ENCODE assay signal across 8 cellular contexts in genomic region chr1:176559474-176560390, GRCh38.
DNase-seq lines count a peak whose midpoint lies in the region; ATAC-seq, FAIRE-seq and TF ChIP-seq lines count a peak whose summit lies in the region.

No MANE protein-coding gene starts in this region.

- no peak overlapping the region for H2AFZ ChIP-seq in K562 (ENCODE audit: low read depth, low read length)

- no peaks in the 10 kb centered on the region for H3K9me3 Mint-ChIP-seq in stimulated activated naive B cell treated with anti-CD40 and anti-IgM and Interleukin-4, amounts not matched to agents 10 μg/mL and 1 μg/mL and 100 μg/mL, for 72 hours

- peak; percentile 76 for ATAC-seq in GM18909 (IDR thresholded peaks at IDR 0.05; ENCODE audit: poor library complexity, unreplicated experiment)
- ATAC-seq in HG03442 (IDR thresholded peaks at IDR 0.05; ENCODE audit: unreplicated experiment): peak; percentile 65
- peak; percentile 98 for ATAC-seq in K562
- peak; percentile 72 to 82 for ATAC-seq in stimulated activated naive B cell treated with anti-CD40 and anti-IgM and Interleukin-4, amounts not matched to agents 10 μg/mL and 1 μg/mL and 100 μg/mL, for 72 hours (replicated peaks)
- ATAC-seq in GM19397 (IDR thresholded peaks at IDR 0.05; ENCODE audit: unreplicated experiment): no peak

- H3K9me3 ChIP-seq in K562 (replicated peaks; ENCODE audit: control insufficient read depth, insufficient read depth, low read depth, low read length) (no peaks in the 10 kb centered on the region), iPS DF 6.9 (ENCODE audit: control insufficient read depth, insufficient read depth, low read length) (no peaks in the 10 kb centered on the region)

- no peak overlapping the region for H3K4me3 Mint-ChIP-seq in stimulated activated naive B cell treated with anti-CD40 and anti-IgM and Interleukin-4, amounts not matched to agents 10 μg/mL and 1 μg/mL and 100 μg/mL, for 72 hours

- no peaks in the 10 kb centered on the region for H3K36me3 Mint-ChIP-seq in stimulated activated naive B cell treated with anti-CD40 and anti-IgM and Interleukin-4, amounts not matched to agents 10 μg/mL and 1 μg/mL and 100 μg/mL, for 72 hours

- no peak overlapping the region for H3K9ac ChIP-seq in K562 (ENCODE audit: insufficient read depth in 1 of 2, low read depth in 2 of 2, low read length in 2 of 2)

- H3K27ac ChIP-seq in K562 (ENCODE audit: extremely low read depth, low read depth, low read length): no peak overlapping the region
- H3K27ac ChIP-seq in iPS DF 6.9 (ENCODE audit: low read length): no peak overlapping the region

- H3K4me1 ChIP-seq in K562 (replicated peaks in 1 of 2; ENCODE audit: control insufficient read depth in 2 of 2, insufficient read depth in 2 of 2, low read length in 2 of 2) (no peaks in the 10 kb centered on the region), iPS DF 6.9 (ENCODE audit: control insufficient read depth, insufficient read depth, low read length) (0 out of 2 replicates have a peak, but pooled peaks cover 1% of the 10 kb centered on the region)

- H3K4me3 ChIP-seq in K562 (no peak overlapping the region), iPS DF 6.9 (ENCODE audit: low read length) (no peak overlapping the region)

- H3K36me3 ChIP-seq in K562 (ENCODE audit: control insufficient read depth, insufficient read depth, low read length) (no peaks in the 10 kb centered on the region), iPS DF 6.9 (ENCODE audit: control insufficient read depth, insufficient read depth, low read length) (no peaks in the 10 kb centered on the region)

- intact Hi-C loops in K562 (cut with micrococcal nuclease): loop anchor here (1.0 to 2.0 kb wide), 6 partner anchors 132 to 390 kb away; no protein-coding TSS in a partner anchor

- DNase-seq in DMS 273 (lab: John Stamatoyannopoulos, UW; ENCODE audit: unreplicated experiment) (peak; percentile 91), NCI-H774 (lab: John Stamatoyannopoulos, UW) (peak; percentile 29), K562 (ENCODE audit: extremely low read depth in 1 of 4, low spot score in 3 of 4) (peak; percentile 82 to 84 (median 84)), iPS DF 6.9 (ENCODE audit: low read depth, low spot score) (peak; percentile 87)
- peak; percentile 13 for DNase-seq in stimulated activated naive B cell treated with anti-CD40 and anti-IgM and Interleukin-4, amounts not matched to agents 10 μg/mL and 1 μg/mL and 100 μg/mL, for 72 hours

- POLR2A ChIA-PET in K562 (lab: Yijun Ruan, JAX): interaction anchor here (1.5 kb wide), 1 partner anchor 320 kb away, joined by 4 read pairs; no protein-coding TSS in a partner anchor

- in situ Hi-C loops in K562 (cut with MboI): loop anchor here (5.0 to 25.0 kb wide), 2 partner anchors 323 to 1378 kb away; no protein-coding TSS in a partner anchor

- FAIRE-seq in K562 (lab: Jason Lieb, UNC): peak; percentile 90

- H3K79me2 ChIP-seq in K562 (ENCODE audit: control insufficient read depth, insufficient read depth, low read length): no peaks in the 10 kb centered on the region

- WGBS in K562 (ENCODE audit: insufficient coverage, low coverage, missing lambda C conversion rate): 3% methylated on average over 10 of the region's 10 CpGs
- no CpG with 5 or more reads among the region's 10 CpGs for WGBS in iPS DF 6.9 (ENCODE audit: insufficient coverage, insufficient read length)

- no peaks in the 10 kb centered on the region for H3K9me1 ChIP-seq in K562 (ENCODE audit: control insufficient read depth, insufficient read depth, low read length)

- TF ChIP-seq POLR2A in K562 (conservative IDR thresholded peaks at IDR 0.05): no peak

- peaks cover 5 to 18% of the 10 kb centered on the region in 2 experiments; a peak in 4 of 5 replicates for H3K27me3 ChIP-seq in K562 (ENCODE audit: control insufficient read depth in 2 of 2, insufficient read depth in 2 of 2, low read length in 2 of 2)
- H3K27me3 ChIP-seq in iPS DF 6.9 (ENCODE audit: control insufficient read depth, insufficient read depth, low read length): no peaks in the 10 kb centered on the region

- H3K27me3 Mint-ChIP-seq in stimulated activated naive B cell treated with anti-CD40 and anti-IgM and Interleukin-4, amounts not matched to agents 10 μg/mL and 1 μg/mL and 100 μg/mL, for 72 hours: peaks cover 12 to 36% of the 10 kb centered on the region in 2 donors

- H3K27ac Mint-ChIP-seq in stimulated activated naive B cell treated with anti-CD40 and anti-IgM and Interleukin-4, amounts not matched to agents 10 μg/mL and 1 μg/mL and 100 μg/mL, for 72 hours: no peak overlapping the region

- no peak for TF ChIP-seq EP300 in K562 (IDR thresholded peaks at IDR 0.05; ENCODE audit: low read length)

- H3K4me1 Mint-ChIP-seq in stimulated activated naive B cell treated with anti-CD40 and anti-IgM and Interleukin-4, amounts not matched to agents 10 μg/mL and 1 μg/mL and 100 μg/mL, for 72 hours: peaks cover 0 to 6% of the 10 kb centered on the region in 2 donors

- no peaks in the 10 kb centered on the region for H4K20me1 ChIP-seq in K562 (replicated peaks; ENCODE audit: control insufficient read depth, insufficient read depth, low read length)

- H3K4me2 ChIP-seq in K562 (ENCODE audit: insufficient read depth, low read length): no peak overlapping the region

- peak; percentile 95 to 96 for TF ChIP-seq RAD21 in K562 (CRISPR knock-in tag; conservative IDR thresholded peaks at IDR 0.05 in 1 of 2, IDR thresholded peaks at IDR 0.05 in 1 of 2)

- CTCF ChIA-PET in K562 (lab: Yijun Ruan, JAX; ENCODE audit: low intra/inter-chr PET ratio): interaction anchor here (0.7 to 2.6 kb wide), 7 partner anchors 130 to 321 kb away, joined by 3 to 44 read pairs (median 3); no protein-coding TSS in a partner anchor

- TF ChIP-seq CTCF in K562 (IDR thresholded peaks at IDR 0.05 in 2 of 3, conservative IDR thresholded peaks at IDR 0.05 in 1 of 3; ENCODE audit: insufficient read depth in 2 of 3, low read depth in 1 of 3, low read length in 3 of 3): peak; percentile 83 to 92 (median 86)

- no TSS peak for BruUV-seq in K562 (replicated peaks; lab: Mats Ljungman, UMichigan)

TF ChIP-seq in K562, 482 proteins besides CTCF, POLR2A, EP300 and RAD21:
- TF ChIP-seq HDGF (IDR thresholded peaks at IDR 0.05): no peak
- peak; percentile 30; the same call in 1 of the 2 replicates for TF ChIP-seq CREM (IDR thresholded peaks at IDR 0.05; ENCODE audit: low read depth)
- TF ChIP-seq SOX6 (IDR thresholded peaks at IDR 0.05): no peak
- 0 out of 2 replicates have a peak, but pooled peaks have one; percentile 47 for TF ChIP-seq ARID2 (IDR thresholded peaks at IDR 0.05)
- peak; percentile 82 for TF ChIP-seq ZBTB7A (IDR thresholded peaks at IDR 0.05; ENCODE audit: borderline replicate concordance, control insufficient read depth, low read depth, low read length)
- TF ChIP-seq BHLHE40 (IDR thresholded peaks at IDR 0.05; ENCODE audit: low read length): no peak
- TF ChIP-seq SMC3 (conservative IDR thresholded peaks at IDR 0.05; ENCODE audit: insufficient read depth, low read depth, low read length): peak; percentile 85
- TF ChIP-seq CC2D1A (IDR thresholded peaks at IDR 0.05): 0 out of 2 replicates have a peak, but pooled peaks have one; percentile 13
- peak; percentile 94 for TF ChIP-seq DEAF1 (CRISPR knock-in tag; IDR thresholded peaks at IDR 0.05)
- TF ChIP-seq KDM1A (IDR thresholded peaks at IDR 0.05): no peak
- no peak for TF ChIP-seq ELF2 (CRISPR knock-in tag; IDR thresholded peaks at IDR 0.05)
- 0 out of 4 replicates have a peak, but pooled peaks of 1 of the 2 experiments have one; percentile 11 for TF ChIP-seq TEAD1 (CRISPR knock-in tag; IDR thresholded peaks at IDR 0.05)
- peak; percentile 65; the same call in 1 of the 2 replicates for TF ChIP-seq STAG1 (CRISPR knock-in tag; IDR thresholded peaks at IDR 0.05; ENCODE audit: borderline replicate concordance)
- TF ChIP-seq MAZ (CRISPR knock-in tag; conservative IDR thresholded peaks at IDR 0.05 in 1 of 2, IDR thresholded peaks at IDR 0.05 in 1 of 2): peak in 1 of 2 experiments; percentile 68; a peak in 2 of 4 replicates
- no peak for TF ChIP-seq THRAP3 (IDR thresholded peaks at IDR 0.05; ENCODE audit: borderline replicate concordance)
- TF ChIP-seq SRSF7 (optimal IDR thresholded peaks at IDR 0.05; ENCODE audit: low read depth, low read length): no peak
- TF ChIP-seq CREB3L1 (IDR thresholded peaks at IDR 0.05; ENCODE audit: borderline replicate concordance, low read depth): no peak
- TF ChIP-seq PURB (CRISPR knock-in tag; IDR thresholded peaks at IDR 0.05; ENCODE audit: low read depth): no peak

Comparison
In these comparisons a context has a peak if more than half of its experiments do, and no peak if none do; other contexts are left out.
1. DNase-seq: peak in every context shown above with its lines; median percentile 91 in DMS 273; 87 in iPS DF 6.9; 84 in K562; 29 in NCI-H774; 13 in stimulated activated naive B cell treated with anti-CD40 and anti-IgM and Interleukin-4, amounts not matched to agents 10 μg/mL and 1 μg/mL and 100 μg/mL, for 72 hours.